ENCODE assay signal across 8 cellular contexts in genomic region chr6:52304917-52305316, GRCh38. TPM values are rescaled to one million over a fixed set of nuclear protein-coding genes. Genes with fewer than 3 reads are reported as not detected.
DNase-seq lines count a peak whose midpoint lies in the region; ATAC-seq and TF ChIP-seq lines count a peak whose summit lies in the region.

No MANE protein-coding gene starts in this region.

- intact Hi-C loops in activated T-helper 2 cell treated with anti-CD3 and anti-CD28 coated beads, Interferon-gamma antibody, Interleukin-2, Interleukin-4, amounts not matched to agents 10 μg/mL and 5 μg/mL and 100 μg/mL, durations not matched to agents 14 hours and 24 hours and 36 hours (cut with micrococcal nuclease): loop anchor here (1.0 to 5.0 kb wide), 3 partner anchors 20 to 87 kb away; partner anchors contain the start of gene PAQR8
- intact Hi-C loops in uterus (cut with DNase I; ENCODE audit: low total_unique reads): no loop called here

- no peaks in the 10 kb centered on the region for H3K27me3 Mint-ChIP-seq in activated CD8-positive, alpha-beta memory T cell treated with anti-CD3 and anti-CD28 coated beads, Interleukin-2, amount 10 ng/mL, durations not matched to agents 7 days and 5 days
- H3K27me3 Mint-ChIP-seq in activated T-helper 2 cell treated with anti-CD3 and anti-CD28 coated beads, Interferon-gamma antibody, Interleukin-2, Interleukin-4, amounts not matched to agents 10 μg/mL and 5 μg/mL and 100 μg/mL, durations not matched to agents 14 hours and 24 hours and 36 hours (ENCODE audit: low read depth): no peaks in the 10 kb centered on the region

- H3K27me3 ChIP-seq in uterus: no peaks in the 10 kb centered on the region

- peaks cover 53% of the 10 kb centered on the region for H3K4me1 Mint-ChIP-seq in activated CD8-positive, alpha-beta memory T cell treated with anti-CD3 and anti-CD28 coated beads, Interleukin-2, amount 10 ng/mL, durations not matched to agents 7 days and 5 days
- peaks cover 52% of the 10 kb centered on the region for H3K4me1 Mint-ChIP-seq in activated T-helper 2 cell treated with anti-CD3 and anti-CD28 coated beads, Interferon-gamma antibody, Interleukin-2, Interleukin-4, amounts not matched to agents 10 μg/mL and 5 μg/mL and 100 μg/mL, durations not matched to agents 14 hours and 24 hours and 36 hours (ENCODE audit: low read depth)

- H3K27ac ChIP-seq in uterus: peak overlapping the region; percentile 35 to 57

- peaks cover 2% of the 10 kb centered on the region for H3K36me3 Mint-ChIP-seq in activated CD8-positive, alpha-beta memory T cell treated with anti-CD3 and anti-CD28 coated beads, Interleukin-2, amount 10 ng/mL, durations not matched to agents 7 days and 5 days
- peaks cover 7% of the 10 kb centered on the region for H3K36me3 Mint-ChIP-seq in activated T-helper 2 cell treated with anti-CD3 and anti-CD28 coated beads, Interferon-gamma antibody, Interleukin-2, Interleukin-4, amounts not matched to agents 10 μg/mL and 5 μg/mL and 100 μg/mL, durations not matched to agents 14 hours and 24 hours and 36 hours (ENCODE audit: low read depth)

- no peak overlapping the region for H3K4me3 ChIP-seq in uterus

- H3K9me3 ChIP-seq in uterus: no peaks in the 10 kb centered on the region

- TF ChIP-seq POLR2A in uterus (IDR thresholded peaks at IDR 0.05): no peak

- TF ChIP-seq CTCF in uterus (IDR thresholded peaks at IDR 0.05): no peak

- ATAC-seq in activated CD8-positive, alpha-beta memory T cell treated with anti-CD3 and anti-CD28 coated beads, Interleukin-2, amount 10 ng/mL, durations not matched to agents 7 days and 5 days: peak; percentile 51
- peak; percentile 80 for ATAC-seq in HG03045 (IDR thresholded peaks at IDR 0.05; ENCODE audit: unreplicated experiment)
- peak; percentile 17 for ATAC-seq in left lobe of liver

- peak overlapping the region; percentile 79 for H3K27ac Mint-ChIP-seq in activated CD8-positive, alpha-beta memory T cell treated with anti-CD3 and anti-CD28 coated beads, Interleukin-2, amount 10 ng/mL, durations not matched to agents 7 days and 5 days
- peak overlapping the region; percentile 70 for H3K27ac Mint-ChIP-seq in activated T-helper 2 cell treated with anti-CD3 and anti-CD28 coated beads, Interferon-gamma antibody, Interleukin-2, Interleukin-4, amounts not matched to agents 10 μg/mL and 5 μg/mL and 100 μg/mL, durations not matched to agents 14 hours and 24 hours and 36 hours

- no peaks in the 10 kb centered on the region for H3K36me3 ChIP-seq in uterus

- CTCF ChIA-PET in activated CD8-positive, alpha-beta memory T cell treated with anti-CD3 and anti-CD28 coated beads, Interleukin-2, amount 10 ng/mL, durations not matched to agents 7 days and 5 days (lab: Charles Lee): interaction anchor here (1.2 to 4.4 kb wide), 3 partner anchors 19 to 95 kb away, joined by 5 to 21 read pairs (median 14); partner anchors contain the start of genes MCM3 and PAQR8

- H3K4me3 Mint-ChIP-seq in activated CD8-positive, alpha-beta memory T cell treated with anti-CD3 and anti-CD28 coated beads, Interleukin-2, amount 10 ng/mL, durations not matched to agents 7 days and 5 days: peak overlapping the region; percentile 37
- no peak overlapping the region for H3K4me3 Mint-ChIP-seq in activated T-helper 2 cell treated with anti-CD3 and anti-CD28 coated beads, Interferon-gamma antibody, Interleukin-2, Interleukin-4, amounts not matched to agents 10 μg/mL and 5 μg/mL and 100 μg/mL, durations not matched to agents 14 hours and 24 hours and 36 hours (ENCODE audit: low read depth)

- no peaks in the 10 kb centered on the region for H3K4me1 ChIP-seq in uterus

- H3K9me3 Mint-ChIP-seq in activated CD8-positive, alpha-beta memory T cell treated with anti-CD3 and anti-CD28 coated beads, Interleukin-2, amount 10 ng/mL, durations not matched to agents 7 days and 5 days (ENCODE audit: low read depth): peaks cover 2% of the 10 kb centered on the region
- peaks cover 8% of the 10 kb centered on the region for H3K9me3 Mint-ChIP-seq in activated T-helper 2 cell treated with anti-CD3 and anti-CD28 coated beads, Interferon-gamma antibody, Interleukin-2, Interleukin-4, amounts not matched to agents 10 μg/mL and 5 μg/mL and 100 μg/mL, durations not matched to agents 14 hours and 24 hours and 36 hours

- DNase-seq in activated CD8-positive, alpha-beta memory T cell treated with anti-CD3 and anti-CD28 coated beads, Interleukin-2, amount 10 ng/mL, durations not matched to agents 7 days and 5 days: no peak
- DNase-seq in activated CD8-positive, alpha-beta memory T cell treated with anti-CD3 and anti-CD28 coated beads for 24 hours: no peak
- DNase-seq in activated T-helper 2 cell treated with anti-CD3 and anti-CD28 coated beads, Interferon-gamma antibody, Interleukin-2, Interleukin-4, amounts not matched to agents 10 μg/mL and 5 μg/mL and 100 μg/mL, durations not matched to agents 14 hours and 24 hours and 36 hours (ENCODE audit: low spot score): no peak
- DNase-seq in left lobe of liver (ENCODE audit: low spot score): no peak
- DNase-seq in uterus: no peak
- no peak for DNase-seq in SW 1271 (lab: John Stamatoyannopoulos, UW)
- DNase-seq in putamen (ENCODE audit: low spot score): no peak

RNA-seq across cellular contexts. Expression of gene MCM3, which starts 20.4 kb away (rescaled TPM):
- total RNA-seq in activated CD8-positive, alpha-beta memory T cell treated with anti-CD3 and anti-CD28 coated beads, Interleukin-2, amount 10 ng/mL, durations not matched to agents 7 days and 5 days: 100 to 1,000 TPM; 248 to 262 TPM
- total RNA-seq in activated T-helper 2 cell treated with anti-CD3 and anti-CD28 coated beads, Interferon-gamma antibody, Interleukin-2, Interleukin-4, amounts not matched to agents 10 μg/mL and 5 μg/mL and 100 μg/mL, durations not matched to agents 14 hours and 24 hours and 36 hours: 213 TPM in 2 replicates
- 7.8 TPM for total RNA-seq in left lobe of liver
- 100 to 1,000 TPM in 1 of 4 donors, 10 to 100 TPM in 3; 21.8 to 120 (median 64.7) TPM for total RNA-seq in uterus

RNA-seq across cellular contexts. Expression of gene PAQR8, which starts 57.0 kb away (rescaled TPM):
- total RNA-seq in activated CD8-positive, alpha-beta memory T cell treated with anti-CD3 and anti-CD28 coated beads, Interleukin-2, amount 10 ng/mL, durations not matched to agents 7 days and 5 days: 10 to 100 TPM; 12.1 to 12.5 TPM
- total RNA-seq in activated T-helper 2 cell treated with anti-CD3 and anti-CD28 coated beads, Interferon-gamma antibody, Interleukin-2, Interleukin-4, amounts not matched to agents 10 μg/mL and 5 μg/mL and 100 μg/mL, durations not matched to agents 14 hours and 24 hours and 36 hours: 6.8 and 8.8 TPM in 2 replicates
- 0.75 TPM for total RNA-seq in left lobe of liver
- 10 to 100 TPM; 12.3 to 24.7 (median 13.9) TPM for total RNA-seq in uterus

Comparison
In these comparisons a context has a peak if more than half of its experiments do, and no peak if none do; other contexts are left out.
1. ATAC-seq: peak in every context shown above with its lines; median percentile 80 in HG03045; 51 in activated CD8-positive, alpha-beta memory T cell treated with anti-CD3 and anti-CD28 coated beads, Interleukin-2, amount 10 ng/mL, durations not matched to agents 7 days and 5 days; 17 in left lobe of liver.